Comparison of ENCODE assay signal across 12 cellular contexts in genomic region chr7:2108501-2109250, GRCh38.
DNase-seq lines count a peak whose midpoint lies in the region; TF ChIP-seq lines count a peak whose summit lies in the region.
"Had no signal": no experiment of that assay in that cellular context is flagged by ENCODE, and none has a peak within 500 bp of the region (broad histone marks: within the 10 kb centered on the region; RNA-seq: fewer than 3 reads in every experiment).

No MANE protein-coding gene starts in this region.

- peaks cover 3% of the 10 kb centered on the region for H3K4me1 ChIP-seq in mesendoderm (ENCODE audit: control insufficient read depth, low read depth, low read length)
- H3K4me1 ChIP-seq in GM23248 (ENCODE audit: insufficient read depth) = peaks cover 24% of the 10 kb centered on the region

- no peak overlapping the region for H3K4me3 ChIP-seq in AG04450 (ENCODE audit: low read depth, low read length)
- no peak overlapping the region for H3K4me3 ChIP-seq in astrocyte of the spinal cord (ENCODE audit: low read depth, low read length)
- H3K4me3 ChIP-seq in mesendoderm (ENCODE audit: low read length) = no peak overlapping the region
- H3K4me3 ChIP-seq in GM23248 = no peak overlapping the region
- H3K4me3 ChIP-seq: sigmoid colon had no signal

- no peak overlapping the region for H3K56ac ChIP-seq in mesendoderm (ENCODE audit: low read length)

- no peak overlapping the region for H4K5ac ChIP-seq in mesendoderm (ENCODE audit: low read length)

- H2AK5ac ChIP-seq in mesendoderm (ENCODE audit: low read length) = no peak overlapping the region

- H3K9ac ChIP-seq in mesendoderm (ENCODE audit: low read length) (no peak overlapping the region), GM23248 (no peak overlapping the region)

- peaks cover 2% of the 10 kb centered on the region for H3K79me1 ChIP-seq in mesendoderm (ENCODE audit: low read length)

- CTCF ChIA-PET in AG04450 (lab: Charles Lee) = interaction anchor here (0.6 kb wide), 1 partner anchor 52 kb away, joined by 4 read pairs; no protein-coding TSS in a partner anchor

- H3F3A ChIP-seq in GM23248 (ENCODE audit: insufficient read depth) = peaks cover 6% of the 10 kb centered on the region; the same call in 1 of the 2 replicates

- TF ChIP-seq CTCF in AG04450 (IDR thresholded peaks at IDR 0.05; ENCODE audit: low read depth, low read length) = 0 out of 2 replicates have a peak, but pooled peaks have one; percentile 13
- peak; percentile 26 for TF ChIP-seq CTCF in astrocyte of the spinal cord (IDR thresholded peaks at IDR 0.05; ENCODE audit: low read depth, low read length)

- no peak overlapping the region for H4K8ac ChIP-seq in mesendoderm (ENCODE audit: low read depth, low read length)

- no peak overlapping the region for H2AFZ ChIP-seq in GM23248

- H2BK5ac ChIP-seq in mesendoderm (ENCODE audit: low read length) = no peak overlapping the region

- H3K9me2 ChIP-seq in GM23248 (ENCODE audit: insufficient read depth) = no peaks in the 10 kb centered on the region

- H2BK120ac ChIP-seq in mesendoderm (ENCODE audit: low read depth, low read length) = no peak overlapping the region

- H3K9me3 ChIP-seq in AG04450 (ENCODE audit: control insufficient read depth, insufficient read depth, low read length) = peaks cover 11% of the 10 kb centered on the region
- no peaks in the 10 kb centered on the region for H3K9me3 ChIP-seq in GM23248 (ENCODE audit: low read depth)
- H3K9me3 ChIP-seq: sigmoid colon had no signal

- no peak for DNase-seq in AG04450 (ENCODE audit: low read depth, low spot score)
- DNase-seq in NCI-H345 (lab: John Stamatoyannopoulos, UW) = peak; percentile 36
- no peak for DNase-seq in astrocyte of the spinal cord (ENCODE audit: low read depth, low spot score)
- DNase-seq in mesendoderm = peak; percentile 40
- no peak for DNase-seq in activated effector memory CD4-positive, alpha-beta T cell treated with anti-CD3 and anti-CD28 coated beads, Interleukin-2, amount 50 U/mL, for 16 hours
- DNase-seq in GM23248 = no peak
- no peak for DNase-seq in occipital lobe (lab: John Stamatoyannopoulos, UW)
- no peak for DNase-seq in AML-193 (lab: John Stamatoyannopoulos, UW)
- DNase-seq: amniotic stem cell, DND-41, NCI-H2107, sigmoid colon had no signal

- no peaks in the 10 kb centered on the region for H4K20me1 ChIP-seq in GM23248 (ENCODE audit: insufficient read depth)

- no peak overlapping the region for H3K4ac ChIP-seq in mesendoderm (ENCODE audit: low read depth, low read length)

- POLR2A ChIA-PET in AG04450 (lab: Yijun Ruan, JAX) = interaction anchor here (0.6 kb wide), 1 partner anchor 213 kb away, joined by 5 read pairs; no protein-coding TSS in a partner anchor

- in situ Hi-C loops in astrocyte of the spinal cord (cut with HindIII; ENCODE audit: low sequenced_read_pairs) (no loop called here), GM23248 (cut with MboI) (no loop called here)

- H3K27me3 ChIP-seq in AG04450 (ENCODE audit: control insufficient read depth, insufficient read depth, low read length) = no peaks in the 10 kb centered on the region
- H3K27me3 ChIP-seq in mesendoderm (ENCODE audit: insufficient read depth, low read length, poor library complexity) = no peaks in the 10 kb centered on the region
- no peaks in the 10 kb centered on the region for H3K27me3 ChIP-seq in GM23248 (replicated peaks; ENCODE audit: insufficient read depth)
- H3K27me3 ChIP-seq: sigmoid colon had no signal

- no peak overlapping the region for H3K23ac ChIP-seq in mesendoderm (ENCODE audit: low read length)

- no peak overlapping the region for H2BK15ac ChIP-seq in mesendoderm (replicated peaks; ENCODE audit: low read depth)

- H3K27ac ChIP-seq in AG04450 (ENCODE audit: low read depth, low read length) = peak overlapping the region; percentile 68
- no peak overlapping the region for H3K27ac ChIP-seq in mesendoderm (ENCODE audit: low read depth, low read length)
- no peak overlapping the region for H3K27ac ChIP-seq in GM23248
- H3K27ac ChIP-seq: sigmoid colon had no signal

- WGBS in mesendoderm (ENCODE audit: extremely low coverage, insufficient coverage, low lambda C conversion rate) = no CpG with 5 or more reads among the region's 24 CpGs
- WGBS in GM23248 (ENCODE audit: low coverage in 1 of 2, low lambda C conversion rate in 2 of 2, missing lambda C conversion rate in 2 of 2), 2 experiments = 92 to 93% methylated on average over 20 to 24 of the region's 24 CpGs

- H3K36me3 ChIP-seq in mesendoderm (ENCODE audit: control insufficient read depth, insufficient read depth, low read length) (no peaks in the 10 kb centered on the region), GM23248 (ENCODE audit: low read depth) (no peaks in the 10 kb centered on the region)
- H3K36me3 ChIP-seq: sigmoid colon had no signal

- no peaks in the 10 kb centered on the region for H3K79me2 ChIP-seq in mesendoderm (ENCODE audit: control insufficient read depth, insufficient read depth, low read length)
- peaks cover 13% of the 10 kb centered on the region for H3K79me2 ChIP-seq in GM23248 (ENCODE audit: insufficient read depth)

- no peak overlapping the region for H3K18ac ChIP-seq in mesendoderm (ENCODE audit: low read length)

- no peak overlapping the region for H3K4me2 ChIP-seq in mesendoderm (ENCODE audit: low read length)
- H3K4me2 ChIP-seq in GM23248 (ENCODE audit: unreplicated experiment) = no peak overlapping the region

Comparison
In these comparisons a context has a peak if more than half of its experiments do, and no peak if none do; other contexts are left out.
1. DNase-seq: peak in NCI-H345 (single experiment) and mesendoderm (single experiment); none in AG04450 (single experiment), astrocyte of the spinal cord (single experiment), activated effector memory CD4-positive, alpha-beta T cell treated with anti-CD3 and anti-CD28 coated beads, Interleukin-2, amount 50 U/mL, for 16 hours (single experiment), GM23248 (single experiment), occipital lobe (single experiment) and AML-193 (0 of 2).